Comparison of ENCODE assay signal across 8 cellular contexts in the genomic region with DNA sequence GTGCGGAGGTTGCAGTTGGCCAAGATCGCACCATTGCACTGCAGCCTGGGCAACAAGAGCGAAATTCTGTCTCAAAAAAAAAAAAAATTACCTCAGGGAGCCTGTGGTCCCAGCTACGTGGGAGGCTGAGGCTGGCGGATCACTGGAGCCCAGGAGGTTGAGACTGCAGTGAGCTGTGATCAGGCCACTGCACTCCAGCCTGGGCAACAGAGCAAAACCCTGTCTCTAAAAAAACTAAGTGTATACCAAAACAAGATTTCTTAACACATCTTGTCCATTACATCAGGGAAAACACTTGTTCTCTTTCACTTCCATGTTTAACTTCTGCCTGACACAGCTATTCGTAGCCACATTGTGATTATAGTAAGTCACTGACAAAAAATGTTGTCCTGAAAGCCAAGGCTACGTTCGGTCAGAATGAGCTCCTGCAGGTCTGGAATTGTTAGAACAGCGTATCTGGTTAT. TPM values are rescaled to one million over a fixed set of nuclear protein-coding genes. Genes with fewer than 3 reads are reported as not detected.
A peak's percentile ranks its signal among the peaks of the same experiment; 100 is the strongest.
DNase-seq lines count a peak whose midpoint lies in the region; TF ChIP-seq lines count a peak whose summit lies in the region.

No MANE protein-coding gene starts in this region.

- H3K27ac ChIP-seq in mesodermal cell (ENCODE audit: low read depth, low read length, severe bottlenecking), result peak overlapping the region; percentile 13

- 95 to 97% methylated on average over 3 to 8 of the region's 9 CpGs for WGBS in mesodermal cell (ENCODE audit: insufficient coverage in 2 of 2), 2 experiments

- DNase-seq in AG09309 (ENCODE audit: low read depth), result peak; percentile 76
- no peak for DNase-seq in HFF-Myc (ENCODE audit: extremely low read depth, low read depth)
- peak; percentile 75 for DNase-seq in astrocyte of the cerebellum (ENCODE audit: low read depth)
- no peak for DNase-seq in NCI-H1694 treated with DMSO at 0.1 percent for 48 hours (lab: John Stamatoyannopoulos, UW)
- DNase-seq in NCI-H446 treated with DMSO at 0.1 percent for 48 hours (lab: John Stamatoyannopoulos, UW), result no peak
- no peak for DNase-seq in NCI-H2029 (lab: John Stamatoyannopoulos, UW)
- DNase-seq in ecto neural progenitor cell (ENCODE audit: low spot score), result no peak

- H3K4me3 ChIP-seq in AG09309 (ENCODE audit: control insufficient read depth, low read depth, low read length), result peak overlapping the region; percentile 53
- peak overlapping the region; percentile 97 for H3K4me3 ChIP-seq in HFF-Myc (replicated peaks; ENCODE audit: low read depth, low read length)
- no peak overlapping the region for H3K4me3 ChIP-seq in astrocyte of the cerebellum (ENCODE audit: low read depth, low read length)
- no peak overlapping the region for H3K4me3 ChIP-seq in mesodermal cell (ENCODE audit: extremely low read depth, insufficient read depth, low read length, poor library complexity, severe bottlenecking)

- H3K9me3 ChIP-seq in mesodermal cell (ENCODE audit: control insufficient read depth, low read length), result no peaks in the 10 kb centered on the region

- in situ Hi-C loops in astrocyte of the cerebellum (cut with HindIII; ENCODE audit: low sequenced_read_pairs), result no loop called here

- TF ChIP-seq CTCF in AG09309 (IDR thresholded peaks at IDR 0.05; ENCODE audit: control insufficient read depth, insufficient read depth, low read depth, low read length, missing control alignments) (no peak), HFF-Myc (IDR thresholded peaks at IDR 0.05; ENCODE audit: low read depth, low read length, missing control alignments) (no peak), astrocyte of the cerebellum (IDR thresholded peaks at IDR 0.05; ENCODE audit: low read depth, low read length, missing control alignments) (no peak)

- H3K36me3 ChIP-seq in mesodermal cell (ENCODE audit: control insufficient read depth, insufficient read depth, low read length), result peaks cover 19% of the 10 kb centered on the region

- H3K4me1 ChIP-seq in mesodermal cell (ENCODE audit: control insufficient read depth, insufficient read depth, low read length, poor library complexity, severe bottlenecking), result peaks cover 47% of the 10 kb centered on the region

RNA-seq across cellular contexts. Expression of gene TMEM80, which starts 1.4 kb away (rescaled TPM):
- polyA plus RNA-seq in mesodermal cell (2013, experiment 1 of 2), result 21.1 TPM
- polyA plus RNA-seq in mesodermal cell (2013, experiment 2 of 2), result 25.6 TPM

RNA-seq across cellular contexts. Expression of gene DEAF1, which starts 2.0 kb away (rescaled TPM):
- polyA plus RNA-seq in mesodermal cell (2013, experiment 1 of 2), result 53.4 TPM
- polyA plus RNA-seq in mesodermal cell (2013, experiment 2 of 2), result 38.1 TPM

RNA-seq across cellular contexts. Expression of gene EPS8L2, which starts 9.0 kb away (rescaled TPM):
- 13.7 TPM for polyA plus RNA-seq in mesodermal cell (2013, experiment 1 of 2)
- 13.7 TPM for polyA plus RNA-seq in mesodermal cell (2013, experiment 2 of 2)

RNA-seq across cellular contexts. Expression of gene TALDO1, which starts 50.2 kb away (rescaled TPM):
- 120 TPM for polyA plus RNA-seq in mesodermal cell (2013, experiment 1 of 2)
- 113 TPM for polyA plus RNA-seq in mesodermal cell (2013, experiment 2 of 2)

RNA-seq across cellular contexts. Expression of gene DRD4, which starts 60.0 kb away (rescaled TPM):
- 1.00 TPM for polyA plus RNA-seq in mesodermal cell (2013, experiment 1 of 2)
- polyA plus RNA-seq in mesodermal cell (2013, experiment 2 of 2), result 0.46 TPM

Comparison
In these comparisons a context has a peak if more than half of its experiments do, and no peak if none do; other contexts are left out.
1. DNase-seq: peak in AG09309 (single experiment) and astrocyte of the cerebellum (single experiment); none in HFF-Myc (single experiment), NCI-H1694 treated with DMSO at 0.1 percent for 48 hours (single experiment), NCI-H446 treated with DMSO at 0.1 percent for 48 hours (single experiment), NCI-H2029 (single experiment) and ecto neural progenitor cell (single experiment).
2. H3K4me3 ChIP-seq: peak in AG09309 (single experiment) and HFF-Myc (single experiment); none in astrocyte of the cerebellum (single experiment) and mesodermal cell (single experiment).